In the genomic region with DNA sequence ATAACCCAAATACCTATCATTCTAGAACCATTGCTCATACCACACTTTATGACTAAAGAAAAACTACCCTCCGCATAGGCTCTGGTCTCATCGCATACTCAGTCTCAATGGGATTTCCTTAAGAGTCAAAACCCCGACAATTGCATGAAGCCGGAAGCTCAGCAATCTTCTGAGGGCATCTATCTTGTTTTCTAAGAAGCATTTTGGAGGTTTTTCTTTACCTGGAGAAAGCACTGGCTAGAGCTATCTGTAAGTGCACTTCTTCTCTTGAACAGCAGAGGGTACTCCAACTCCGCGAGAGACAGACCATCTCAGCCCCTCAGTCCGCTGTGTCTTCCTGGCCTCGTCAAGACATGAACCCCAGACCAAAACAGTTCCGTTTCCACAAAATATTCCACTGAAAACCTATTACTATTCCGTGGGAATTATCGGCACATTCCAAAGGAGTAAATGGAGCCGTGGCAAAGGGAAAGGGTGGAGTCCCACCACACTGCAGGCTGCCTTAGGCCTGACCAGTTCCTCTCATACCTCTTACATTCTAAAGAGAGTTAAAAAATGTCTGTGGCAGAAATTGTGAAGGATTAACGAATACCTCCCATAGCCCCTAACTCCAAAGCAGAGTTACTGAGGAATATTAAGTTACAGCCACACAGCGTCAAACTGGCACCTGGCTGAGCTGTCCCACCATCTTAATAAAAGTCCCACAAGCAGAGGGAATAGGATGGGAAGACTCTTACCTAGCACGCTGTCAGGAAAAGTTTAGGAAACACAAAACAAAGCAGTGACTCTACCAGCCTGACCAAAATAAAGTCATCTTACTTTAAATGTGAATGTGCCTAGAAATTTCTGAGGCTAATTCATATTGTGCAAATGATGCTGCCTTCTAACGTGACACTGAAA, we compare ENCODE assay signal across 8 cellular contexts.
DNase-seq lines count a peak whose midpoint lies in the region; ATAC-seq and TF ChIP-seq lines count a peak whose summit lies in the region.

No MANE protein-coding gene starts in this region.

- no peak overlapping the region for H3K27ac Mint-ChIP-seq in activated T-cell treated with anti-CD3 and anti-CD28 coated beads, Interleukin-2, amount 50 U/mL, for 24 hours

- H3K4me1 Mint-ChIP-seq in activated T-cell treated with anti-CD3 and anti-CD28 coated beads, Interleukin-2, amount 50 U/mL, for 24 hours (ENCODE audit: low read depth), result peaks cover 6% of the 10 kb centered on the region

- no peaks in the 10 kb centered on the region for H3K9me3 Mint-ChIP-seq in activated T-cell treated with anti-CD3 and anti-CD28 coated beads, Interleukin-2, amount 50 U/mL, for 24 hours

- no peaks in the 10 kb centered on the region for H3K4me1 ChIP-seq in foreskin keratinocyte

- no peak overlapping the region for H3K27ac ChIP-seq in foreskin keratinocyte

- H3K4me3 Mint-ChIP-seq in activated T-cell treated with anti-CD3 and anti-CD28 coated beads, Interleukin-2, amount 50 U/mL, for 24 hours, result no peak overlapping the region

- H3K27me3 Mint-ChIP-seq in activated T-cell treated with anti-CD3 and anti-CD28 coated beads, Interleukin-2, amount 50 U/mL, for 24 hours, result peaks cover 3% of the 10 kb centered on the region

- H3K36me3 Mint-ChIP-seq in activated T-cell treated with anti-CD3 and anti-CD28 coated beads, Interleukin-2, amount 50 U/mL, for 24 hours (ENCODE audit: low read depth), result no peaks in the 10 kb centered on the region

- peak; percentile 76 for TF ChIP-seq CTCF in foreskin keratinocyte (conservative IDR thresholded peaks at IDR 0.05)

- DNase-seq in D341Med (ENCODE audit: low spot score) (peak; percentile 73), NCI-H748 (lab: John Stamatoyannopoulos, UW; ENCODE audit: unreplicated experiment) (peak; percentile 54), foreskin keratinocyte (peak; percentile 43 to 72), nucleus accumbens (lab: John Stamatoyannopoulos, UW) (peak in 50 of 56 donors; percentile 0 to 67 (median 16)), NCI-H2196 (lab: John Stamatoyannopoulos, UW; ENCODE audit: unreplicated experiment) (no peak)
- DNase-seq in activated T-cell treated with anti-CD3 and anti-CD28 coated beads, Interleukin-2, amount 50 U/mL, for 24 hours, result peak; percentile 37

- no peaks in the 10 kb centered on the region for H3K27me3 ChIP-seq in foreskin keratinocyte

- ATAC-seq in GM19438 (IDR thresholded peaks at IDR 0.05; ENCODE audit: low read depth, unreplicated experiment) (peak; percentile 96), HG03439 (IDR thresholded peaks at IDR 0.05; ENCODE audit: unreplicated experiment) (peak; percentile 100), foreskin keratinocyte (peak; percentile 95)
